Comparison of ENCODE assay signal across 25 cellular contexts in the genomic region with DNA sequence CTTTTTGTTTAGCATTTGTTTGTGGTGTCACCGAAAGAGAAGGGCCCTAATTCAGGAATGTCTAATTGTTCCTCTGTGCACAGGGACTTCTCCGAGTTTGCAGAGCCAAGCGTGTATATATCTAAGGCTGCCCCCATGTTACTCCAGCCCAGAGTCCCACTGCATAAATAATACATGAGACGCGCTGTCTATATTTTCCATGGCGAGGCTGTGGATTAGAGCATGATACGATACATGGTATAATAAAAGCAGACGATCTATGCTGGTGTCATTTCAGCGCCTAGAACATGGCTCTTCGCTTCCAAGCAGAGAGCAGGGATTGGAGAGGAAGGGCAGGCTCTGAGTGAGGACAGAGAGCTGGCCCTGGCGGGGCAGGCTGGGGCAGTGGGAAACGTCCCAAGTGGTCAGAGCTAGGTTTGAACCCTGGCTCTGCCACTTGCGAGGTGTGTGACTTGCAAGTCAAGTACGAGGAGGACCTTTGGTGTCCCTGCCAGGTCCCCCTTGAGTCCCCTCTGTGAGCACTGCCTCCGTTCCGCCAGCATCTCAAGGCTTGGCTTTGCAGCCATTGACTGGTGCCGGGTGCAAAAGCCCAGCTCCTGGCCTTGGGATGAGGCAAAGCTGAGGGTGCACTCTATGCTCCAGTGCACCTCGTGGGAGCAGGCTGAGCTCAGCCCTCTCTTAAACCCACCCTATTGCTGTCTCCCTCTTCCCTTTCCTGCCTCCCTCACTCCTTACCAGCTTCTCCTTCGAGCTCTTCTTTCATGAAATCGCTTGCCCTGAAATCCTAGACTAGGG. TPM values are rescaled to one million over a fixed set of nuclear protein-coding genes. Genes with fewer than 3 reads are reported as not detected.
"Had no signal": no experiment of that assay in that cellular context is flagged by ENCODE, and none has a peak within 500 bp of the region (broad histone marks: within the 10 kb centered on the region; RNA-seq: fewer than 3 reads in every experiment).

No MANE protein-coding gene starts in this region.

- H3K4me1 ChIP-seq: SJSA1 had no signal

- H3K4me3 ChIP-seq: SJSA1, SK-N-MC had no signal

- H3K36me3 ChIP-seq: SJSA1 had no signal

- H3K9me3 ChIP-seq: SJSA1 had no signal

- H3K4me2 ChIP-seq: KMS-11 had no signal

- DNase-seq: IMR-90, Kasumi-1, MM.1S, NCI-H1092 treated with DMSO at 0.1 percent for 48 hours, NCI-H1436, NCI-H187, NCI-H2029, NCI-H2081 treated with DMSO at 0.1 percent for 48 hours, NCI-H2171, NCI-H226, NCI-H446, NCI-H510A, NCI-H524 treated with DMSO at 0.1 percent for 48 hours, NCI-H69, NCI-H774, PC-3, SHP77 had no signal

- ATAC-seq: HepG2, Panc1, PC-3 had no signal

- H3K27ac ChIP-seq: KMS-11, RWPE1, SJSA1, SK-N-MC had no signal

RNA-seq across cellular contexts. Expression of gene LAMC3, which starts 29.2 kb away (rescaled TPM):
- total RNA-seq: IMR-90, M059J, SJSA1 had no signal

RNA-seq across cellular contexts. Expression of gene FIBCD1, which starts 40.7 kb away (rescaled TPM):
- total RNA-seq: OCI-LY7 had no signal
